In the genomic region with DNA sequence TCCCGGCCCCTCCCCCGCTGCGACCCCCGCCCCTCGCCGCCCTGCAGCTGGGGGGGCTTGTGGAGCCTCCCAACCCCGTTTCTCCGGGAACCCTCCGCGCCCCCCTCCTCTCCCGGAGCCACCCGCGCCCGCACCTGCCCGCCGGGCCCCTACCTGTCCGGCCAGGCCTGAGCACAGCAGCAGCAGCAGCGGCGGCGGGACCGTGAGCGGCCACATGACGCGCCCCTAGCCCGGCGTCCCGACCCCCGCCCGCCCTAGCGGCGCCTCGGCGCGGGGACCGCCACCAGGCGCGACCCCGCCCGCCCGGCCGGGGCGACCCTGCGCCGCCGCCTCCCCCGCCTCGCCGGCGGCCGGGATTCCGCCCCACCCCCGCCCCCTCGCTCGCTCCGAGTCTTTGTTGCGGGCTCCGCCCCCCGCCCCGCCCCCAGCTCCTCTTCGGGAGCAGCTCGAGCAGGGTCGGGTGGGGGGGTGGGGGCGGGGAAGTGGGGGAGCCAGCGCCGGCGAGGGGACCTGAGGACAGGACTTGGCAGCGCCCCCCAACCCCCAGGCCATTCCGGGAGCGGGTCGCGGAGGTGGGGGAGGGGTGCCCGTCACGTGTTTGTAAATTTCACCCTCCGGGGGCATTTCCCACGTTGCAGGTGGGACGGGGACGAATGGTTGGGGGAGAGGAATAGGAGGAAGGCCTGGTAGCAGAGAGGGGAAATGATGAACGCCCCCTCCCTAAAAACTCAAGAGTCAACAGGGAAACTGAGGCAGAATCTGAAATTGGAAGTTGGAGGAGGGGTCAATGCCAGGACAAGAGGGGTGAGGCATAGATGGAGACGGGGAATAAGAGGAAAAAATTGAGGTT, we compare ENCODE assay signal across 2 cellular contexts.
TF ChIP-seq lines count a peak whose summit lies in the region.

A gene (minus strand): TSS at position 365 of the 850 bp plus-strand sequence. CDS start 149 bp downstream, at position 216.

TF ChIP-seq in HEK293T, 16 proteins besides CTCF, POLR2A, EP300 and RAD21 (continued from another document):
- TF ChIP-seq, protein P1, sequence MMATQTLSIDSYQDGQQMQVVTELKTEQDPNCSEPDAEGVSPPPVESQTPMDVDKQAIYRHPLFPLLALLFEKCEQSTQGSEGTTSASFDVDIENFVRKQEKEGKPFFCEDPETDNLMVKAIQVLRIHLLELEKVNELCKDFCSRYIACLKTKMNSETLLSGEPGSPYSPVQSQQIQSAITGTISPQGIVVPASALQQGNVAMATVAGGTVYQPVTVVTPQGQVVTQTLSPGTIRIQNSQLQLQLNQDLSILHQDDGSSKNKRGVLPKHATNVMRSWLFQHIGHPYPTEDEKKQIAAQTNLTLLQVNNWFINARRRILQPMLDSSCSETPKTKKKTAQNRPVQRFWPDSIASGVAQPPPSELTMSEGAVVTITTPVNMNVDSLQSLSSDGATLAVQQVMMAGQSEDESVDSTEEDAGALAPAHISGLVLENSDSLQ (IDR thresholded peaks at IDR 0.05), result no peak

TF ChIP-seq in K562, 482 proteins besides CTCF, POLR2A, EP300 and RAD21 (continued from another document and continues in another):
- TF ChIP-seq, protein P2, sequence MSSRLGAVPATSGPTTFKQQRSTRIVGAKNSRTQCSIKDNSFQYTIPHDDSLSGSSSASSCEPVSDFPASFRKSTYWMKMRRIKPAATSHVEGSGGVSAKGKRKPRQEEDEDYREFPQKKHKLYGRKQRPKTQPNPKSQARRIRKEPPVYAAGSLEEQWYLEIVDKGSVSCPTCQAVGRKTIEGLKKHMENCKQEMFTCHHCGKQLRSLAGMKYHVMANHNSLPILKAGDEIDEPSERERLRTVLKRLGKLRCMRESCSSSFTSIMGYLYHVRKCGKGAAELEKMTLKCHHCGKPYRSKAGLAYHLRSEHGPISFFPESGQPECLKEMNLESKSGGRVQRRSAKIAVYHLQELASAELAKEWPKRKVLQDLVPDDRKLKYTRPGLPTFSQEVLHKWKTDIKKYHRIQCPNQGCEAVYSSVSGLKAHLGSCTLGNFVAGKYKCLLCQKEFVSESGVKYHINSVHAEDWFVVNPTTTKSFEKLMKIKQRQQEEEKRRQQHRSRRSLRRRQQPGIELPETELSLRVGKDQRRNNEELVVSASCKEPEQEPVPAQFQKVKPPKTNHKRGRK (tag; IDR thresholded peaks at IDR 0.05), result peak; percentile 50
- TF ChIP-seq, protein P3, sequence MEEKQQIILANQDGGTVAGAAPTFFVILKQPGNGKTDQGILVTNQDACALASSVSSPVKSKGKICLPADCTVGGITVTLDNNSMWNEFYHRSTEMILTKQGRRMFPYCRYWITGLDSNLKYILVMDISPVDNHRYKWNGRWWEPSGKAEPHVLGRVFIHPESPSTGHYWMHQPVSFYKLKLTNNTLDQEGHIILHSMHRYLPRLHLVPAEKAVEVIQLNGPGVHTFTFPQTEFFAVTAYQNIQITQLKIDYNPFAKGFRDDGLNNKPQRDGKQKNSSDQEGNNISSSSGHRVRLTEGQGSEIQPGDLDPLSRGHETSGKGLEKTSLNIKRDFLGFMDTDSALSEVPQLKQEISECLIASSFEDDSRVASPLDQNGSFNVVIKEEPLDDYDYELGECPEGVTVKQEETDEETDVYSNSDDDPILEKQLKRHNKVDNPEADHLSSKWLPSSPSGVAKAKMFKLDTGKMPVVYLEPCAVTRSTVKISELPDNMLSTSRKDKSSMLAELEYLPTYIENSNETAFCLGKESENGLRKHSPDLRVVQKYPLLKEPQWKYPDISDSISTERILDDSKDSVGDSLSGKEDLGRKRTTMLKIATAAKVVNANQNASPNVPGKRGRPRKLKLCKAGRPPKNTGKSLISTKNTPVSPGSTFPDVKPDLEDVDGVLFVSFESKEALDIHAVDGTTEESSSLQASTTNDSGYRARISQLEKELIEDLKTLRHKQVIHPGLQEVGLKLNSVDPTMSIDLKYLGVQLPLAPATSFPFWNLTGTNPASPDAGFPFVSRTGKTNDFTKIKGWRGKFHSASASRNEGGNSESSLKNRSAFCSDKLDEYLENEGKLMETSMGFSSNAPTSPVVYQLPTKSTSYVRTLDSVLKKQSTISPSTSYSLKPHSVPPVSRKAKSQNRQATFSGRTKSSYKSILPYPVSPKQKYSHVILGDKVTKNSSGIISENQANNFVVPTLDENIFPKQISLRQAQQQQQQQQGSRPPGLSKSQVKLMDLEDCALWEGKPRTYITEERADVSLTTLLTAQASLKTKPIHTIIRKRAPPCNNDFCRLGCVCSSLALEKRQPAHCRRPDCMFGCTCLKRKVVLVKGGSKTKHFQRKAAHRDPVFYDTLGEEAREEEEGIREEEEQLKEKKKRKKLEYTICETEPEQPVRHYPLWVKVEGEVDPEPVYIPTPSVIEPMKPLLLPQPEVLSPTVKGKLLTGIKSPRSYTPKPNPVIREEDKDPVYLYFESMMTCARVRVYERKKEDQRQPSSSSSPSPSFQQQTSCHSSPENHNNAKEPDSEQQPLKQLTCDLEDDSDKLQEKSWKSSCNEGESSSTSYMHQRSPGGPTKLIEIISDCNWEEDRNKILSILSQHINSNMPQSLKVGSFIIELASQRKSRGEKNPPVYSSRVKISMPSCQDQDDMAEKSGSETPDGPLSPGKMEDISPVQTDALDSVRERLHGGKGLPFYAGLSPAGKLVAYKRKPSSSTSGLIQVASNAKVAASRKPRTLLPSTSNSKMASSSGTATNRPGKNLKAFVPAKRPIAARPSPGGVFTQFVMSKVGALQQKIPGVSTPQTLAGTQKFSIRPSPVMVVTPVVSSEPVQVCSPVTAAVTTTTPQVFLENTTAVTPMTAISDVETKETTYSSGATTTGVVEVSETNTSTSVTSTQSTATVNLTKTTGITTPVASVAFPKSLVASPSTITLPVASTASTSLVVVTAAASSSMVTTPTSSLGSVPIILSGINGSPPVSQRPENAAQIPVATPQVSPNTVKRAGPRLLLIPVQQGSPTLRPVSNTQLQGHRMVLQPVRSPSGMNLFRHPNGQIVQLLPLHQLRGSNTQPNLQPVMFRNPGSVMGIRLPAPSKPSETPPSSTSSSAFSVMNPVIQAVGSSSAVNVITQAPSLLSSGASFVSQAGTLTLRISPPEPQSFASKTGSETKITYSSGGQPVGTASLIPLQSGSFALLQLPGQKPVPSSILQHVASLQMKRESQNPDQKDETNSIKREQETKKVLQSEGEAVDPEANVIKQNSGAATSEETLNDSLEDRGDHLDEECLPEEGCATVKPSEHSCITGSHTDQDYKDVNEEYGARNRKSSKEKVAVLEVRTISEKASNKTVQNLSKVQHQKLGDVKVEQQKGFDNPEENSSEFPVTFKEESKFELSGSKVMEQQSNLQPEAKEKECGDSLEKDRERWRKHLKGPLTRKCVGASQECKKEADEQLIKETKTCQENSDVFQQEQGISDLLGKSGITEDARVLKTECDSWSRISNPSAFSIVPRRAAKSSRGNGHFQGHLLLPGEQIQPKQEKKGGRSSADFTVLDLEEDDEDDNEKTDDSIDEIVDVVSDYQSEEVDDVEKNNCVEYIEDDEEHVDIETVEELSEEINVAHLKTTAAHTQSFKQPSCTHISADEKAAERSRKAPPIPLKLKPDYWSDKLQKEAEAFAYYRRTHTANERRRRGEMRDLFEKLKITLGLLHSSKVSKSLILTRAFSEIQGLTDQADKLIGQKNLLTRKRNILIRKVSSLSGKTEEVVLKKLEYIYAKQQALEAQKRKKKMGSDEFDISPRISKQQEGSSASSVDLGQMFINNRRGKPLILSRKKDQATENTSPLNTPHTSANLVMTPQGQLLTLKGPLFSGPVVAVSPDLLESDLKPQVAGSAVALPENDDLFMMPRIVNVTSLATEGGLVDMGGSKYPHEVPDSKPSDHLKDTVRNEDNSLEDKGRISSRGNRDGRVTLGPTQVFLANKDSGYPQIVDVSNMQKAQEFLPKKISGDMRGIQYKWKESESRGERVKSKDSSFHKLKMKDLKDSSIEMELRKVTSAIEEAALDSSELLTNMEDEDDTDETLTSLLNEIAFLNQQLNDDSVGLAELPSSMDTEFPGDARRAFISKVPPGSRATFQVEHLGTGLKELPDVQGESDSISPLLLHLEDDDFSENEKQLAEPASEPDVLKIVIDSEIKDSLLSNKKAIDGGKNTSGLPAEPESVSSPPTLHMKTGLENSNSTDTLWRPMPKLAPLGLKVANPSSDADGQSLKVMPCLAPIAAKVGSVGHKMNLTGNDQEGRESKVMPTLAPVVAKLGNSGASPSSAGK (IDR thresholded peaks at IDR 0.05), result no peak
- TF ChIP-seq ZNF121 (CRISPR knock-in tag; conservative IDR thresholded peaks at IDR 0.05) (no peak), ZSCAN29 (IDR thresholded peaks at IDR 0.05) (no peak), ASH1L (IDR thresholded peaks at IDR 0.05; ENCODE audit: borderline replicate concordance, low read depth, partially characterized antibody) (no peak), ZNF551 (CRISPR knock-in tag; IDR thresholded peaks at IDR 0.05) (no peak), TBL1XR1 (IDR thresholded peaks at IDR 0.05; ENCODE audit: low read length in 2 of 2) (no peak), ZBTB7A (IDR thresholded peaks at IDR 0.05; ENCODE audit: borderline replicate concordance, control insufficient read depth, low read depth, low read length) (peak; percentile 55; the same call in 1 of the 2 replicates), MTA1 (IDR thresholded peaks at IDR 0.05; ENCODE audit: borderline replicate concordance) (no peak), BHLHE40 (IDR thresholded peaks at IDR 0.05; ENCODE audit: low read length) (peak; percentile 41; the same call in 1 of the 2 replicates), U2AF1 (optimal IDR thresholded peaks at IDR 0.05; ENCODE audit: low read depth, low read length) (no peak)
- TF ChIP-seq, protein P4, sequence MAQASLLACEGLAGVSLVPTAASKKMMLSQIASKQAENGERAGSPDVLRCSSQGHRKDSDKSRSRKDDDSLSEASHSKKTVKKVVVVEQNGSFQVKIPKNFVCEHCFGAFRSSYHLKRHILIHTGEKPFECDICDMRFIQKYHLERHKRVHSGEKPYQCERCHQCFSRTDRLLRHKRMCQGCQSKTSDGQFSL (CRISPR knock-in tag; IDR thresholded peaks at IDR 0.05), result peak; percentile 53; the same call in 1 of the 2 replicates
- TF ChIP-seq, protein P4 (tag; IDR thresholded peaks at IDR 0.05), result no peak
- TF ChIP-seq, protein P5, sequence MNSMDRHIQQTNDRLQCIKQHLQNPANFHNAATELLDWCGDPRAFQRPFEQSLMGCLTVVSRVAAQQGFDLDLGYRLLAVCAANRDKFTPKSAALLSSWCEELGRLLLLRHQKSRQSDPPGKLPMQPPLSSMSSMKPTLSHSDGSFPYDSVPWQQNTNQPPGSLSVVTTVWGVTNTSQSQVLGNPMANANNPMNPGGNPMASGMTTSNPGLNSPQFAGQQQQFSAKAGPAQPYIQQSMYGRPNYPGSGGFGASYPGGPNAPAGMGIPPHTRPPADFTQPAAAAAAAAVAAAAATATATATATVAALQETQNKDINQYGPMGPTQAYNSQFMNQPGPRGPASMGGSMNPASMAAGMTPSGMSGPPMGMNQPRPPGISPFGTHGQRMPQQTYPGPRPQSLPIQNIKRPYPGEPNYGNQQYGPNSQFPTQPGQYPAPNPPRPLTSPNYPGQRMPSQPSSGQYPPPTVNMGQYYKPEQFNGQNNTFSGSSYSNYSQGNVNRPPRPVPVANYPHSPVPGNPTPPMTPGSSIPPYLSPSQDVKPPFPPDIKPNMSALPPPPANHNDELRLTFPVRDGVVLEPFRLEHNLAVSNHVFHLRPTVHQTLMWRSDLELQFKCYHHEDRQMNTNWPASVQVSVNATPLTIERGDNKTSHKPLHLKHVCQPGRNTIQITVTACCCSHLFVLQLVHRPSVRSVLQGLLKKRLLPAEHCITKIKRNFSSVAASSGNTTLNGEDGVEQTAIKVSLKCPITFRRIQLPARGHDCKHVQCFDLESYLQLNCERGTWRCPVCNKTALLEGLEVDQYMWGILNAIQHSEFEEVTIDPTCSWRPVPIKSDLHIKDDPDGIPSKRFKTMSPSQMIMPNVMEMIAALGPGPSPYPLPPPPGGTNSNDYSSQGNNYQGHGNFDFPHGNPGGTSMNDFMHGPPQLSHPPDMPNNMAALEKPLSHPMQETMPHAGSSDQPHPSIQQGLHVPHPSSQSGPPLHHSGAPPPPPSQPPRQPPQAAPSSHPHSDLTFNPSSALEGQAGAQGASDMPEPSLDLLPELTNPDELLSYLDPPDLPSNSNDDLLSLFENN (IDR thresholded peaks at IDR 0.05; ENCODE audit: low read depth in 2 of 2, low read length in 2 of 2), result no peak
- TF ChIP-seq, protein P6, sequence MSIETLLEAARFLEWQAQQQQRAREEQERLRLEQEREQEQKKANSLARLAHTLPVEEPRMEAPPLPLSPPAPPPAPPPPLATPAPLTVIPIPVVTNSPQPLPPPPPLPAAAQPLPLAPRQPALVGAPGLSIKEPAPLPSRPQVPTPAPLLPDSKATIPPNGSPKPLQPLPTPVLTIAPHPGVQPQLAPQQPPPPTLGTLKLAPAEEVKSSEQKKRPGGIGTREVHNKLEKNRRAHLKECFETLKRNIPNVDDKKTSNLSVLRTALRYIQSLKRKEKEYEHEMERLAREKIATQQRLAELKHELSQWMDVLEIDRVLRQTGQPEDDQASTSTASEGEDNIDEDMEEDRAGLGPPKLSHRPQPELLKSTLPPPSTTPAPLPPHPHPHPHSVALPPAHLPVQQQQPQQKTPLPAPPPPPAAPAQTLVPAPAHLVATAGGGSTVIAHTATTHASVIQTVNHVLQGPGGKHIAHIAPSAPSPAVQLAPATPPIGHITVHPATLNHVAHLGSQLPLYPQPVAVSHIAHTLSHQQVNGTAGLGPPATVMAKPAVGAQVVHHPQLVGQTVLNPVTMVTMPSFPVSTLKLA (conservative IDR thresholded peaks at IDR 0.05), result peak in 1 of 2 experiments; percentile 39; a peak in 1 of 4 replicates
- TF ChIP-seq, protein P7, sequence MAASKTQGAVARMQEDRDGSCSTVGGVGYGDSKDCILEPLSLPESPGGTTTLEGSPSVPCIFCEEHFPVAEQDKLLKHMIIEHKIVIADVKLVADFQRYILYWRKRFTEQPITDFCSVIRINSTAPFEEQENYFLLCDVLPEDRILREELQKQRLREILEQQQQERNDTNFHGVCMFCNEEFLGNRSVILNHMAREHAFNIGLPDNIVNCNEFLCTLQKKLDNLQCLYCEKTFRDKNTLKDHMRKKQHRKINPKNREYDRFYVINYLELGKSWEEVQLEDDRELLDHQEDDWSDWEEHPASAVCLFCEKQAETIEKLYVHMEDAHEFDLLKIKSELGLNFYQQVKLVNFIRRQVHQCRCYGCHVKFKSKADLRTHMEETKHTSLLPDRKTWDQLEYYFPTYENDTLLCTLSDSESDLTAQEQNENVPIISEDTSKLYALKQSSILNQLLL (CRISPR knock-in tag; IDR thresholded peaks at IDR 0.05; ENCODE audit: borderline replicate concordance), result no peak
- TF ChIP-seq, protein P8, sequence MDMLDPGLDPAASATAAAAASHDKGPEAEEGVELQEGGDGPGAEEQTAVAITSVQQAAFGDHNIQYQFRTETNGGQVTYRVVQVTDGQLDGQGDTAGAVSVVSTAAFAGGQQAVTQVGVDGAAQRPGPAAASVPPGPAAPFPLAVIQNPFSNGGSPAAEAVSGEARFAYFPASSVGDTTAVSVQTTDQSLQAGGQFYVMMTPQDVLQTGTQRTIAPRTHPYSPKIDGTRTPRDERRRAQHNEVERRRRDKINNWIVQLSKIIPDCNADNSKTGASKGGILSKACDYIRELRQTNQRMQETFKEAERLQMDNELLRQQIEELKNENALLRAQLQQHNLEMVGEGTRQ (CRISPR knock-in tag; IDR thresholded peaks at IDR 0.05), result peak; percentile 40; the same call in 1 of the 2 replicates
- TF ChIP-seq, protein P9, sequence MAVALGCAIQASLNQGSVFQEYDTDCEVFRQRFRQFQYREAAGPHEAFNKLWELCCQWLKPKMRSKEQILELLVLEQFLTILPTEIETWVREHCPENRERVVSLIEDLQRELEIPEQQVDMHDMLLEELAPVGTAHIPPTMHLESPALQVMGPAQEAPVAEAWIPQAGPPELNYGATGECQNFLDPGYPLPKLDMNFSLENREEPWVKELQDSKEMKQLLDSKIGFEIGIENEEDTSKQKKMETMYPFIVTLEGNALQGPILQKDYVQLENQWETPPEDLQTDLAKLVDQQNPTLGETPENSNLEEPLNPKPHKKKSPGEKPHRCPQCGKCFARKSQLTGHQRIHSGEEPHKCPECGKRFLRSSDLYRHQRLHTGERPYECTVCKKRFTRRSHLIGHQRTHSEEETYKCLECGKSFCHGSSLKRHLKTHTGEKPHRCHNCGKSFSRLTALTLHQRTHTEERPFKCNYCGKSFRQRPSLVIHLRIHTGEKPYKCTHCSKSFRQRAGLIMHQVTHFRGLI (CRISPR knock-in tag; IDR thresholded peaks at IDR 0.05), result no peak
